Comparison of ENCODE assay signal across 20 cellular contexts in genomic region chr5:164289526-164289925, GRCh38.
"Had no signal": no experiment of that assay in that cellular context is flagged by ENCODE, and none has a peak within 500 bp of the region (broad histone marks: within the 10 kb centered on the region; RNA-seq: fewer than 3 reads in every experiment).

No MANE protein-coding gene starts in this region.

- H3K36me3 ChIP-seq: esophagus muscularis mucosa, right atrium auricular region, sigmoid colon, tibial artery, upper lobe of left lung, uterus had no signal

- ATAC-seq: effector memory CD8-positive, alpha-beta T cell; foreskin keratinocyte; left lobe of liver; mucosa of descending colon; naive thymus-derived CD8-positive, alpha-beta T cell had no signal

- H3K4me2 ChIP-seq: hepatocyte had no signal

- H3K27me3 ChIP-seq: esophagus muscularis mucosa, foreskin keratinocyte, hepatocyte, right atrium auricular region, sigmoid colon, tibial artery, upper lobe of left lung, uterus had no signal

- H2AFZ ChIP-seq: hepatocyte had no signal

- H3K4me3 ChIP-seq: esophagus muscularis mucosa, hepatocyte, mucosa of descending colon, right atrium auricular region, sigmoid colon, skin epidermis, tibial artery, upper lobe of left lung, uterus had no signal

- H3K9me3 ChIP-seq: esophagus muscularis mucosa, mucosa of descending colon, right atrium auricular region, sigmoid colon, tibial artery, uterus had no signal

- H3K27ac ChIP-seq: epithelial cell of prostate, esophagus muscularis mucosa, foreskin keratinocyte, hepatocyte, right atrium auricular region, sigmoid colon, skin epidermis, tibial artery, upper lobe of left lung, uterus had no signal

- H3K4me1 ChIP-seq: esophagus muscularis mucosa, foreskin keratinocyte, right atrium auricular region, sigmoid colon, tibial artery, upper lobe of left lung, uterus had no signal

- FAIRE-seq: colon had no signal

- DNase-seq: effector memory CD8-positive, alpha-beta T cell; foreskin keratinocyte; head of caudate nucleus; mammary epithelial cell; mucosa of descending colon; naive thymus-derived CD8-positive, alpha-beta T cell; posterior cingulate gyrus; sigmoid colon; stimulated activated CD4-positive, alpha-beta T cell treated with anti-CD3 and anti-CD28 coated beads, Interleukin-12 subunit alpha, Interleukin-12 subunit beta, amount 100 ng/mL, for 4 hours; stimulated activated naive CD4-positive, alpha-beta T cell treated with Interleukin-2 at 50 U/mL for 16 hours; tibial artery; upper lobe of left lung; uterus had no signal

- H3K79me2 ChIP-seq: hepatocyte had no signal
